ENCODE assay signal across 8 cellular contexts in the genomic region with DNA sequence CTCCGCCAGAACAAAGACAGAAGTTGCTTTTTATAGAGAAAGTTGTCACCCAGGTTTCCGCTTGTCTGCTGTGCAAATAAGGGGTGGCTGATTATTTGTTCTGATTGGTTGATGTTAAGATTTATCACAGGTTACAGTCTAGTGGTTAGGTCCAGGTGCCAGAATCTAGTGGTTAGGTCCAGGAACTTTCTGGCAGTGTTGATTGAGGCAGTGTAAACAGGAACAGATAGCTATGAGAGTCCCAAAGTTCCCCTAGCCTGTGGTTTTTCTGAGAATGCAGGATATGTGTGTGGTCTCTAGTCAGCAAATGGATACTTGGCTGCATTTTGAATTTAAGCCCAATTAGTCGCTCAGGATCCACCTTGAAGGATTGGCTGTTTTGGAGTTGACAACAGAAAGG.
DNase-seq lines count a peak whose midpoint lies in the region; ATAC-seq lines count a peak whose summit lies in the region.

No MANE protein-coding gene starts in this region.

- no peaks in the 10 kb centered on the region for H3K27me3 Mint-ChIP-seq in stimulated activated naive CD8-positive, alpha-beta T cell treated with anti-CD3 and anti-CD28 coated beads, Interleukin-15, Interleukin-2, amounts not matched to agents 100 ng/mL and 50 ng/mL, for 24 hours

- ATAC-seq in HG03103 (IDR thresholded peaks at IDR 0.05; ENCODE audit: low read depth, unreplicated experiment): peak; percentile 47
- ATAC-seq in HG02870 (IDR thresholded peaks at IDR 0.05; ENCODE audit: unreplicated experiment): no peak

- H3K27ac Mint-ChIP-seq in stimulated activated naive CD8-positive, alpha-beta T cell treated with anti-CD3 and anti-CD28 coated beads, Interleukin-15, Interleukin-2, amounts not matched to agents 100 ng/mL and 50 ng/mL, for 24 hours: peak overlapping the region; percentile 42

- H3K9me3 Mint-ChIP-seq in stimulated activated naive CD8-positive, alpha-beta T cell treated with anti-CD3 and anti-CD28 coated beads, Interleukin-15, Interleukin-2, amounts not matched to agents 100 ng/mL and 50 ng/mL, for 24 hours: peaks cover 20% of the 10 kb centered on the region

- DNase-seq in DMS153 (lab: John Stamatoyannopoulos, UW) (peak; percentile 16), DMS153 treated with DMSO at 0.1 percent for 48 hours (lab: John Stamatoyannopoulos, UW; ENCODE audit: unreplicated experiment) (no peak), T-helper 1 cell (peak; percentile 8 to 97 (median 27)), epidermal melanocyte (ENCODE audit: insufficient read length, low spot score) (peak; percentile 20), mesenteric fat pad (ENCODE audit: low spot score) (no peak)

- H3K36me3 Mint-ChIP-seq in stimulated activated naive CD8-positive, alpha-beta T cell treated with anti-CD3 and anti-CD28 coated beads, Interleukin-15, Interleukin-2, amounts not matched to agents 100 ng/mL and 50 ng/mL, for 24 hours (ENCODE audit: low read depth): peaks cover 10% of the 10 kb centered on the region

- peaks cover 70% of the 10 kb centered on the region for H3K4me1 Mint-ChIP-seq in stimulated activated naive CD8-positive, alpha-beta T cell treated with anti-CD3 and anti-CD28 coated beads, Interleukin-15, Interleukin-2, amounts not matched to agents 100 ng/mL and 50 ng/mL, for 24 hours (ENCODE audit: low read depth)

- H3K4me3 Mint-ChIP-seq in stimulated activated naive CD8-positive, alpha-beta T cell treated with anti-CD3 and anti-CD28 coated beads, Interleukin-15, Interleukin-2, amounts not matched to agents 100 ng/mL and 50 ng/mL, for 24 hours: peak overlapping the region; percentile 20

Comparison
In these comparisons a context has a peak if more than half of its experiments do, and no peak if none do; other contexts are left out.
1. DNase-seq: peak in DMS153 (single experiment), T-helper 1 cell (5 of 5) and epidermal melanocyte (single experiment); none in DMS153 treated with DMSO at 0.1 percent for 48 hours (single experiment) and mesenteric fat pad (single experiment).